In the genomic region with DNA sequence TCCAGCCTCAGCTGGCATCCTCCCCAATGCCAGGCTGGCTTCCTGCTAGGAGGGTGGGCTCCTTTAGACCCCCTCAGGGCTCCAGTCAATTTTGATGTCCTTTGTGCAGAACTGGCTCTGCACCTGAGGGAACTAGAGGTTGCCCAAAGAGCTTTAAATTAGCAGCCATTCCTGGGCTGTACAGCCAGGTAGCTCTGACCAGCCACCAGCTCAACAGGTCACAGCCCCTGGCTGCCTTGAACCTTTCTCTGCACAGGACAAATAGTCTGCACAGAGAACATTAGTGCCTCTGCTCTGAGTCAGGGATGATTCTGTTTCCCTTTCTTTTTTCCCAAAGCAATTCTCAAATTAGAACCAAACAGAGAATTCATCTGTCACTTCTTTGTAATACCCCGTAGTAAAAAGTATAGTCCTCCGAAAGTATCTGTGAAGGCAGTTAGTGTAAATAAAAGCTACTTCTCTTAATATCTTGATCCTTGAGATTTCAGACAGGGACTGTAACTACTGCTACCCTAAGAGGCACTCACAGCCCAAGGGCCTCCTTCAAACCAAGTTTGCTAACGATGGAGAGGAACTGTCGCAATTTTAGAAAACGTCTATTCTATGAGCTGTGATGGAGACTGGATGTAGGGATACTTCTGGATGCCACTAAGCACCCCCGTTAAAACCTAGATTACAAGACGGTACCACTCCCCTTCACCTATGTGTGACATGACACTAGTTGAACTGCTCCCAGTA, we compare ENCODE assay signal across 11 cellular contexts. TPM values are rescaled to one million over a fixed set of nuclear protein-coding genes. Genes with fewer than 3 reads are reported as not detected.
DNase-seq lines count a peak whose midpoint lies in the region; ATAC-seq lines count a peak whose summit lies in the region.
"Had no signal": no experiment of that assay in that cellular context is flagged by ENCODE, and none has a peak within 500 bp of the region (broad histone marks: within the 10 kb centered on the region; RNA-seq: fewer than 3 reads in every experiment).

No MANE protein-coding gene starts in this region.

- DNase-seq in activated CD4-positive, alpha-beta T cell treated with anti-CD3 and anti-CD28 coated beads for 36 hours, result no peak
- DNase-seq in activated CD4-positive, alpha-beta T cell treated with anti-CD3 and anti-CD28 coated beads, Interleukin-2, amount 50 U/mL, for 48 hours, result no peak
- DNase-seq in activated naive CD8-positive, alpha-beta T cell treated with anti-CD3 and anti-CD28 coated beads, Interleukin-2, amount 50 U/mL, for 24 hours, result no peak
- DNase-seq in trophoblast cell, result no peak
- no peak for DNase-seq in NCI-H1436 (lab: John Stamatoyannopoulos, UW)
- DNase-seq in NCI-H2227 (lab: John Stamatoyannopoulos, UW; ENCODE audit: unreplicated experiment), result no peak
- DNase-seq: GDM1, NCI-H1694, Peyer's patch had no signal

- peaks cover 61% of the 10 kb centered on the region for H3K4me1 Mint-ChIP-seq in activated CD4-positive, alpha-beta T cell treated with anti-CD3 and anti-CD28 coated beads for 36 hours
- peaks cover 23 to 36% (median 28%) of the 10 kb centered on the region in 3 donors for H3K4me1 Mint-ChIP-seq in IgD-negative memory B cell
- peaks cover 69% of the 10 kb centered on the region for H3K4me1 Mint-ChIP-seq in activated naive CD8-positive, alpha-beta T cell treated with anti-CD3 and anti-CD28 coated beads, Interleukin-2, amount 50 U/mL, for 24 hours

- peaks cover 11% of the 10 kb centered on the region for H3K79me1 ChIP-seq in trophoblast cell (ENCODE audit: low read length)

- H4K12ac ChIP-seq in trophoblast cell (ENCODE audit: low read depth, low read length), result no peak overlapping the region

- peaks cover 22% of the 10 kb centered on the region for H3K36me3 Mint-ChIP-seq in activated CD4-positive, alpha-beta T cell treated with anti-CD3 and anti-CD28 coated beads for 36 hours (ENCODE audit: low read depth)
- H3K36me3 Mint-ChIP-seq in IgD-negative memory B cell, result peaks cover 1% of the 10 kb centered on the region
- H3K36me3 Mint-ChIP-seq in activated naive CD8-positive, alpha-beta T cell treated with anti-CD3 and anti-CD28 coated beads, Interleukin-2, amount 50 U/mL, for 24 hours (ENCODE audit: low read depth), result peaks cover 11% of the 10 kb centered on the region

- no peak overlapping the region for H3K18ac ChIP-seq in trophoblast cell (ENCODE audit: low read length)

- peak overlapping the region; percentile 68 for H3K9ac ChIP-seq in trophoblast cell (ENCODE audit: low read length)

- H3K4ac ChIP-seq in trophoblast cell (ENCODE audit: low read depth, low read length), result peak overlapping the region; percentile 71

- WGBS in trophoblast cell (ENCODE audit: extremely low coverage, insufficient coverage, insufficient read length), result no CpG with 5 or more reads among the region's 7 CpGs

- CTCF ChIA-PET in activated CD4-positive, alpha-beta T cell treated with anti-CD3 and anti-CD28 coated beads for 36 hours (lab: Charles Lee), result interaction anchor here (0.6 to 0.8 kb wide), 3 partner anchors 162 to 1403 kb away, joined by 3 read pairs; no protein-coding TSS in a partner anchor

- H3K4me3 Mint-ChIP-seq in activated CD4-positive, alpha-beta T cell treated with anti-CD3 and anti-CD28 coated beads for 36 hours, result peak overlapping the region; percentile 12
- peak overlapping the region in 1 of 4 donors; percentile 21 for H3K4me3 Mint-ChIP-seq in IgD-negative memory B cell
- H3K4me3 Mint-ChIP-seq in activated naive CD8-positive, alpha-beta T cell treated with anti-CD3 and anti-CD28 coated beads, Interleukin-2, amount 50 U/mL, for 24 hours, result peak overlapping the region; percentile 53

- H3K9me3 ChIP-seq in trophoblast cell (ENCODE audit: insufficient read depth, low read depth, low read length), result no peaks in the 10 kb centered on the region
- H3K9me3 ChIP-seq: Peyer's patch had no signal

- H3K27ac Mint-ChIP-seq in activated CD4-positive, alpha-beta T cell treated with anti-CD3 and anti-CD28 coated beads for 36 hours, result peak overlapping the region; percentile 10
- peak overlapping the region in 2 of 3 donors; percentile 16 to 67 for H3K27ac Mint-ChIP-seq in IgD-negative memory B cell
- H3K27ac Mint-ChIP-seq in activated naive CD8-positive, alpha-beta T cell treated with anti-CD3 and anti-CD28 coated beads, Interleukin-2, amount 50 U/mL, for 24 hours, result peak overlapping the region; percentile 49

- H3K79me2 ChIP-seq in trophoblast cell (ENCODE audit: control insufficient read depth, insufficient read depth, low read length, poor library complexity), result peaks cover 10% of the 10 kb centered on the region

- no peaks in the 10 kb centered on the region for H3K27me3 ChIP-seq in trophoblast cell (ENCODE audit: insufficient read depth, low read length)
- H3K27me3 ChIP-seq: Peyer's patch had no signal

- no peaks in the 10 kb centered on the region for H3K36me3 ChIP-seq in trophoblast cell (ENCODE audit: control insufficient read depth in 1 of 2, insufficient read depth in 2 of 2, low read length in 2 of 2)
- H3K36me3 ChIP-seq: Peyer's patch had no signal

- H3K4me3 ChIP-seq in trophoblast cell (ENCODE audit: low read depth, low read length), result no peak overlapping the region
- H3K4me3 ChIP-seq: Peyer's patch had no signal

- no peak overlapping the region for H2AFZ ChIP-seq in trophoblast cell (ENCODE audit: insufficient read depth, low read length, poor library complexity)

- no peak overlapping the region for H3K27ac ChIP-seq in trophoblast cell (ENCODE audit: low read depth, low read length)
- H3K27ac ChIP-seq: Peyer's patch had no signal

- no peak overlapping the region for H4K91ac ChIP-seq in trophoblast cell (ENCODE audit: low read depth, low read length)

- peaks cover 4 to 6% of the 10 kb centered on the region in 2 experiments for H3K4me1 ChIP-seq in trophoblast cell (ENCODE audit: control insufficient read depth in 1 of 2, insufficient read depth in 2 of 2, low read length in 2 of 2)

- H2BK120ac ChIP-seq in trophoblast cell (ENCODE audit: insufficient read depth, low read length, poor library complexity), result no peak overlapping the region

- H2AK5ac ChIP-seq in trophoblast cell (ENCODE audit: low read length), result no peak overlapping the region

- H2BK12ac ChIP-seq in trophoblast cell (ENCODE audit: low read length), result no peak overlapping the region

- no peak for ATAC-seq in activated CD4-positive, alpha-beta T cell treated with anti-CD3 and anti-CD28 coated beads for 36 hours
- no peak for ATAC-seq in activated naive CD8-positive, alpha-beta T cell treated with anti-CD3 and anti-CD28 coated beads, Interleukin-2, amount 50 U/mL, for 24 hours
- ATAC-seq in GM21528 (IDR thresholded peaks at IDR 0.05; ENCODE audit: low FRiP score, unreplicated experiment), result no peak

- no peak overlapping the region for H2BK5ac ChIP-seq in trophoblast cell (ENCODE audit: low read depth, low read length, poor library complexity)

- no peak overlapping the region for H3K4me2 ChIP-seq in trophoblast cell (ENCODE audit: low read length)

- H3K27me3 Mint-ChIP-seq in activated CD4-positive, alpha-beta T cell treated with anti-CD3 and anti-CD28 coated beads for 36 hours, result no peaks in the 10 kb centered on the region
- H3K27me3 Mint-ChIP-seq in IgD-negative memory B cell, result no peaks in the 10 kb centered on the region
- H3K27me3 Mint-ChIP-seq in activated naive CD8-positive, alpha-beta T cell treated with anti-CD3 and anti-CD28 coated beads, Interleukin-2, amount 50 U/mL, for 24 hours, result no peaks in the 10 kb centered on the region

- no peak overlapping the region for H3K14ac ChIP-seq in trophoblast cell (ENCODE audit: low read length)

- no peak overlapping the region for H3K23ac ChIP-seq in trophoblast cell (ENCODE audit: low read length)

- intact Hi-C loops in activated CD4-positive, alpha-beta T cell treated with anti-CD3 and anti-CD28 coated beads for 36 hours (cut with DNase I, micrococcal nuclease), result no loop called here

- H3K9me3 Mint-ChIP-seq in activated CD4-positive, alpha-beta T cell treated with anti-CD3 and anti-CD28 coated beads for 36 hours (ENCODE audit: low read depth), result no peaks in the 10 kb centered on the region
- H3K9me3 Mint-ChIP-seq in IgD-negative memory B cell, result peaks cover 0 to 1% (median 0%) of the 10 kb centered on the region in 3 donors
- no peaks in the 10 kb centered on the region for H3K9me3 Mint-ChIP-seq in activated naive CD8-positive, alpha-beta T cell treated with anti-CD3 and anti-CD28 coated beads, Interleukin-2, amount 50 U/mL, for 24 hours

- POLR2A ChIA-PET in activated CD4-positive, alpha-beta T cell treated with anti-CD3 and anti-CD28 coated beads for 36 hours (lab: Charles Lee), result no interaction called here

- H4K8ac ChIP-seq in trophoblast cell (ENCODE audit: low read depth, low read length), result no peak overlapping the region

RNA-seq across cellular contexts. Expression of a gene that starts 3.0 kb away (rescaled TPM):
- 10 to 100 TPM in 1 of 2 experiments, 1 to 10 TPM in 1; 8.8 to 15.7 TPM for total RNA-seq in activated CD4-positive, alpha-beta T cell treated with anti-CD3 and anti-CD28 coated beads for 36 hours
- polyA plus RNA-seq in IgD-negative memory B cell, result 18.3 TPM
- polyA plus RNA-seq in trophoblast cell (2013), result 6.6 and 8.6 TPM in 2 replicates
